ENCODE assay signal across 21 cellular contexts in genomic region chr21:37059181-37059580, GRCh38. TPM values are rescaled to one million over a fixed set of nuclear protein-coding genes. Genes with fewer than 3 reads are reported as not detected.
"Had no signal": no experiment of that assay in that cellular context is flagged by ENCODE, and none has a peak within 500 bp of the region (broad histone marks: within the 10 kb centered on the region; RNA-seq: fewer than 3 reads in every experiment).

No MANE protein-coding gene starts in this region.

- FAIRE-seq: frontal cortex had no signal

- H3K4me3 ChIP-seq: colonic mucosa had no signal

- H3K4me1 Mint-ChIP-seq: activated T-helper 17 cell treated with anti-CD3 and anti-CD28 coated beads, Interleukin-2, amount 50 U/mL, for 72 hours; immature natural killer cell; T-cell had no signal

- ATAC-seq: activated CD4-positive, alpha-beta T cell treated with anti-CD3 and anti-CD28 coated beads for 36 hours; activated CD8-positive, alpha-beta memory T cell treated with anti-CD3 and anti-CD28 coated beads, Interleukin-2, amount 10 ng/mL, durations not matched to agents 7 days and 5 days; activated T-helper 17 cell treated with anti-CD3 and anti-CD28 coated beads, Interleukin-2, amount 50 U/mL, for 72 hours; T-cell had no signal

- H3K9me3 ChIP-seq: colonic mucosa, neutrophil had no signal

- H3K27me3 Mint-ChIP-seq: activated CD4-positive, alpha-beta memory T cell treated with anti-CD3 and anti-CD28 coated beads for 36 hours; activated CD4-positive, alpha-beta T cell treated with anti-CD3 and anti-CD28 coated beads for 36 hours; activated naive CD8-positive, alpha-beta T cell treated with anti-CD3 and anti-CD28 coated beads, Interleukin-2, amount 10 ng/mL, durations not matched to agents 7 days and 5 days; activated T-helper 17 cell treated with anti-CD3 and anti-CD28 coated beads, Interleukin-2, amount 50 U/mL, for 72 hours; T-cell had no signal

- H3K27me3 ChIP-seq: colonic mucosa, neutrophil had no signal

- H3K4me3 Mint-ChIP-seq: activated CD4-positive, alpha-beta memory T cell treated with anti-CD3 and anti-CD28 coated beads for 36 hours; activated CD4-positive, alpha-beta T cell treated with anti-CD3 and anti-CD28 coated beads for 36 hours; activated CD8-positive, alpha-beta memory T cell treated with anti-CD3 and anti-CD28 coated beads, Interleukin-2, amount 10 ng/mL, durations not matched to agents 7 days and 5 days; activated naive CD8-positive, alpha-beta T cell treated with anti-CD3 and anti-CD28 coated beads, Interleukin-2, amount 10 ng/mL, durations not matched to agents 7 days and 5 days; activated T-helper 17 cell treated with anti-CD3 and anti-CD28 coated beads, Interleukin-2, amount 50 U/mL, for 72 hours; immature natural killer cell; T-cell; WTC11 had no signal

- H3K36me3 ChIP-seq: colonic mucosa, neutrophil had no signal

- H3K27ac ChIP-seq: colonic mucosa, neutrophil had no signal

- H3K36me3 Mint-ChIP-seq: activated CD4-positive, alpha-beta memory T cell treated with anti-CD3 and anti-CD28 coated beads for 36 hours; activated CD8-positive, alpha-beta memory T cell treated with anti-CD3 and anti-CD28 coated beads, Interleukin-2, amount 10 ng/mL, durations not matched to agents 7 days and 5 days; activated naive CD8-positive, alpha-beta T cell treated with anti-CD3 and anti-CD28 coated beads, Interleukin-2, amount 10 ng/mL, durations not matched to agents 7 days and 5 days; immature natural killer cell; T-cell had no signal

- H3K27ac Mint-ChIP-seq: activated CD4-positive, alpha-beta memory T cell treated with anti-CD3 and anti-CD28 coated beads for 36 hours; activated CD4-positive, alpha-beta T cell treated with anti-CD3 and anti-CD28 coated beads for 36 hours; activated CD8-positive, alpha-beta memory T cell treated with anti-CD3 and anti-CD28 coated beads, Interleukin-2, amount 10 ng/mL, durations not matched to agents 7 days and 5 days; activated naive CD8-positive, alpha-beta T cell treated with anti-CD3 and anti-CD28 coated beads, Interleukin-2, amount 10 ng/mL, durations not matched to agents 7 days and 5 days; activated T-helper 17 cell treated with anti-CD3 and anti-CD28 coated beads, Interleukin-2, amount 50 U/mL, for 72 hours; immature natural killer cell; T-cell; WTC11 had no signal

- DNase-seq: activated CD4-positive, alpha-beta memory T cell treated with anti-CD3 and anti-CD28 coated beads for 36 hours; activated CD4-positive, alpha-beta T cell treated with anti-CD3 and anti-CD28 coated beads for 36 hours; activated CD8-positive, alpha-beta memory T cell treated with anti-CD3 and anti-CD28 coated beads, Interleukin-2, amount 10 ng/mL, durations not matched to agents 7 days and 5 days; activated naive CD4-positive, alpha-beta T cell treated with Interleukin-2 at 50 U/mL for 16 hours; activated naive CD8-positive, alpha-beta T cell treated with anti-CD3 and anti-CD28 coated beads, Interleukin-2, amount 10 ng/mL, durations not matched to agents 7 days and 5 days; colonic mucosa; erythroblast; immature natural killer cell; kidney glomerular epithelial cell; left ventricle myocardium superior; stimulated activated CD4-positive, alpha-beta T cell treated with anti-CD3 and anti-CD28 coated beads, Interleukin-1b, Interleukin-23, amount 100 ng/mL, for 48 hours; stimulated activated CD8-positive, alpha-beta memory T cell treated with anti-CD3 and anti-CD28 coated beads, Interleukin-4, amount 100 ng/mL, for 48 hours; stimulated activated naive CD4-positive, alpha-beta T cell; T-cell had no signal

- H3K9me3 Mint-ChIP-seq: activated CD4-positive, alpha-beta memory T cell treated with anti-CD3 and anti-CD28 coated beads for 36 hours; activated naive CD8-positive, alpha-beta T cell treated with anti-CD3 and anti-CD28 coated beads, Interleukin-2, amount 10 ng/mL, durations not matched to agents 7 days and 5 days; activated T-helper 17 cell treated with anti-CD3 and anti-CD28 coated beads, Interleukin-2, amount 50 U/mL, for 72 hours; immature natural killer cell; T-cell had no signal

RNA-seq across cellular contexts. Expression of gene RIPPLY3, which starts 52.7 kb away (rescaled TPM):
- total RNA-seq: activated naive CD8-positive, alpha-beta T cell treated with anti-CD3 and anti-CD28 coated beads, Interleukin-2, amount 10 ng/mL, durations not matched to agents 7 days and 5 days; cardiac septum; frontal cortex; left ventricle myocardium superior; mononuclear cell; T-cell; urinary bladder had no signal
- polyA plus RNA-seq: immature natural killer cell had no signal
